21 cellular contexts compared by ENCODE assay signal in the genomic region with DNA sequence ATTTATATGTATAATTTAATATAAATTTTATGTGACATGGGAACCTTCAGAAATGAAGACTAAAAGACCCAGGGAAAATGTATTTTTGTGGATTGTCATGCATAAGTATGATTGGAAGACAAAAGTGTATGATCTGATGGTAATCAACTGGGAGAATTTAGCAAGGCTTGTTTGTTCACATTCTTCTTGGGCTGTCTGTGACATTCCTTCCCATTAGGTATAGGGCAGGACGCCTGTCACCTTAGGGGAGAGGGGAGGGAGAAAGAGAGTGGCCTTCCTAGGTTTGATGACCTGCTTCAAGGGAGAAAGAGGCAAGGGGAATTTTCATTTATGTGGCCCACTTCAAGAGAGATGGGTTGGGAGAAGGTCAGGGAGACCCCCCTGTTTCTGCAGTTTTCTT. TPM values are rescaled to one million over a fixed set of nuclear protein-coding genes. Genes with fewer than 3 reads are reported as not detected.
DNase-seq lines count a peak whose midpoint lies in the region; ATAC-seq and TF ChIP-seq lines count a peak whose summit lies in the region.
"Had no signal": no experiment of that assay in that cellular context is flagged by ENCODE, and none has a peak within 500 bp of the region (broad histone marks: within the 10 kb centered on the region; RNA-seq: fewer than 3 reads in every experiment).

No MANE protein-coding gene starts in this region.

- TF ChIP-seq CTCF in CD4-positive, alpha-beta T cell (IDR thresholded peaks at IDR 0.05) = no peak
- TF ChIP-seq CTCF in mesothelial cell of epicardium (IDR thresholded peaks at IDR 0.05; ENCODE audit: unreplicated experiment) (no peak), right atrium auricular region (IDR thresholded peaks at IDR 0.05) (no peak)

- peaks cover 84% of the 10 kb centered on the region for H3K36me3 Mint-ChIP-seq in activated T-cell treated with anti-CD3 and anti-CD28 coated beads, Interleukin-2, amount 50 U/mL, for 24 hours (ENCODE audit: low read depth)
- peaks cover 66% of the 10 kb centered on the region for H3K36me3 Mint-ChIP-seq in CD4-positive, alpha-beta T cell (ENCODE audit: low read depth)
- H3K36me3 Mint-ChIP-seq in T-cell (peaks cover 34% of the 10 kb centered on the region), mesothelial cell of epicardium (peaks cover 36% of the 10 kb centered on the region)

- ATAC-seq in CD4-positive, alpha-beta T cell (ENCODE audit: poor library complexity) = no peak
- ATAC-seq in T-cell (replicated peaks in 1 of 4) = no peak
- ATAC-seq in GM18505 (IDR thresholded peaks at IDR 0.05; ENCODE audit: unreplicated experiment) = no peak
- ATAC-seq: GM12878, Panc1 had no signal

- CTCF ChIA-PET in CD4-positive, alpha-beta T cell (lab: Charles Lee) = no interaction called here
- CTCF ChIA-PET in T-cell (lab: Charles Lee) = no interaction called here

- no peak overlapping the region for H3K27ac ChIP-seq in CD4-positive, alpha-beta T cell (ENCODE audit: low read depth, low read length)
- H3K27ac ChIP-seq in right atrium auricular region = no peak overlapping the region
- H3K27ac ChIP-seq: BLaER1 treated with 17β-estradiol and CSF1 and Interleukin-3, amounts not matched to agents 10 nM and 100 nM had no signal

- peaks cover 13% of the 10 kb centered on the region for H3K4me1 Mint-ChIP-seq in activated T-cell treated with anti-CD3 and anti-CD28 coated beads, Interleukin-2, amount 50 U/mL, for 24 hours (ENCODE audit: low read depth)
- peaks cover 5% of the 10 kb centered on the region for H3K4me1 Mint-ChIP-seq in CD4-positive, alpha-beta T cell (ENCODE audit: low read depth)
- H3K4me1 Mint-ChIP-seq in T-cell = peaks cover 9 to 11% (median 10%) of the 10 kb centered on the region in 3 donors
- H3K4me1 Mint-ChIP-seq in mesothelial cell of epicardium = peaks cover 8% of the 10 kb centered on the region

- H3K27ac Mint-ChIP-seq in activated T-cell treated with anti-CD3 and anti-CD28 coated beads, Interleukin-2, amount 50 U/mL, for 24 hours = peak overlapping the region; percentile 70
- peak overlapping the region; percentile 54 for H3K27ac Mint-ChIP-seq in CD4-positive, alpha-beta T cell
- H3K27ac Mint-ChIP-seq in T-cell (peak overlapping the region; percentile 68 to 84), mesothelial cell of epicardium (peak overlapping the region; percentile 52)

- H3K4me3 Mint-ChIP-seq in activated T-cell treated with anti-CD3 and anti-CD28 coated beads, Interleukin-2, amount 50 U/mL, for 24 hours = no peak overlapping the region
- H3K4me3 Mint-ChIP-seq in CD4-positive, alpha-beta T cell = no peak overlapping the region
- H3K4me3 Mint-ChIP-seq in T-cell = no peak overlapping the region
- no peak overlapping the region for H3K4me3 Mint-ChIP-seq in mesothelial cell of epicardium

- no peaks in the 10 kb centered on the region for H3K27me3 Mint-ChIP-seq in activated T-cell treated with anti-CD3 and anti-CD28 coated beads, Interleukin-2, amount 50 U/mL, for 24 hours
- H3K27me3 Mint-ChIP-seq in CD4-positive, alpha-beta T cell = no peaks in the 10 kb centered on the region
- H3K27me3 Mint-ChIP-seq in T-cell = no peaks in the 10 kb centered on the region
- no peaks in the 10 kb centered on the region for H3K27me3 Mint-ChIP-seq in mesothelial cell of epicardium (ENCODE audit: low read depth)

- no peaks in the 10 kb centered on the region for H3K9me3 Mint-ChIP-seq in activated T-cell treated with anti-CD3 and anti-CD28 coated beads, Interleukin-2, amount 50 U/mL, for 24 hours
- H3K9me3 Mint-ChIP-seq in CD4-positive, alpha-beta T cell = no peaks in the 10 kb centered on the region
- H3K9me3 Mint-ChIP-seq in T-cell (no peaks in the 10 kb centered on the region), mesothelial cell of epicardium (no peaks in the 10 kb centered on the region)

- no peaks in the 10 kb centered on the region for H3K27me3 ChIP-seq in CD4-positive, alpha-beta T cell (ENCODE audit: control insufficient read depth, insufficient read depth, low read length)
- H3K27me3 ChIP-seq in right atrium auricular region = no peaks in the 10 kb centered on the region
- H3K27me3 ChIP-seq: BLaER1 treated with 17β-estradiol and CSF1 and Interleukin-3, amounts not matched to agents 10 nM and 100 nM had no signal

- no peak for DNase-seq in activated T-cell treated with anti-CD3 and anti-CD28 coated beads, Interleukin-2, amount 50 U/mL, for 24 hours
- no peak for DNase-seq in activated T-cell treated with anti-CD3 and anti-CD28 coated beads for 4 hours
- DNase-seq in CD4-positive, alpha-beta T cell = no peak
- no peak for DNase-seq in T-cell
- DNase-seq in mesothelial cell of epicardium (ENCODE audit: low spot score in 2 of 2, unreplicated experiment in 2 of 2) = no peak
- no peak for DNase-seq in right atrium auricular region (ENCODE audit: low spot score)
- no peak for DNase-seq in GF-D8 (lab: John Stamatoyannopoulos, UW)
- DNase-seq: 8988T, DMS79, Karpas-422, NCI-H1694, NCI-H2081, NCI-H2171, NCI-H345, NCI-H524, NCI-H82, SIG-M5 had no signal

- intact Hi-C loops in CD4-positive, alpha-beta T cell (cut with DNase I, micrococcal nuclease) = no loop called here

- H3K4me1 ChIP-seq in right atrium auricular region = no peaks in the 10 kb centered on the region
- H3K4me1 ChIP-seq: BLaER1 treated with 17β-estradiol and CSF1 and Interleukin-3, amounts not matched to agents 10 nM and 100 nM had no signal

- H3K9me3 ChIP-seq in CD4-positive, alpha-beta T cell (ENCODE audit: control insufficient read depth, low read length) = no peaks in the 10 kb centered on the region
- H3K9me3 ChIP-seq in right atrium auricular region = no peaks in the 10 kb centered on the region

- H3K36me3 ChIP-seq in right atrium auricular region = peaks cover 8% of the 10 kb centered on the region

- POLR2A ChIA-PET in CD4-positive, alpha-beta T cell (lab: Charles Lee) = no interaction called here
- POLR2A ChIA-PET in T-cell (lab: Charles Lee) = no interaction called here

- no peak overlapping the region for H3K4me3 ChIP-seq in right atrium auricular region
- H3K4me3 ChIP-seq: BLaER1 treated with 17β-estradiol and CSF1 and Interleukin-3, amounts not matched to agents 10 nM and 100 nM; GM12878 had no signal

- TF ChIP-seq POLR2A in GM18505 (IDR thresholded peaks at IDR 0.05; ENCODE audit: borderline replicate concordance, extremely low read depth, insufficient read depth, insufficient read length) = no peak

RNA-seq across cellular contexts. Expression of a gene that starts 22.4 kb away (rescaled TPM):
- total RNA-seq in CD4-positive, alpha-beta T cell = 10 to 100 TPM; 22.6 to 22.7 TPM
- 10 to 100 TPM; 29.4 to 36.5 (median 34.8) TPM for total RNA-seq in T-cell
- 34.4 to 40.2 TPM (median 38.8 TPM) in 3 replicates for total RNA-seq in mesothelial cell of epicardium
- 10 to 100 TPM in 1 of 2 donors, 1 to 10 TPM in 1; 9.4 to 17.1 TPM for total RNA-seq in right atrium auricular region

RNA-seq across cellular contexts. Expression of a gene that starts 22.6 kb away (rescaled TPM):
- total RNA-seq in CD4-positive, alpha-beta T cell = 10 to 100 TPM; 47.9 to 51.7 TPM
- total RNA-seq in T-cell = 10 to 100 TPM; 30.4 to 37.5 (median 36.8) TPM
- total RNA-seq in mesothelial cell of epicardium = 31.3 to 33.7 TPM (median 33.2 TPM) in 3 replicates
- 10 to 100 TPM; 10.5 to 12.3 TPM for total RNA-seq in right atrium auricular region
